9 cellular contexts compared by ENCODE assay signal in genomic region chr4:3384771-3385701, GRCh38. TPM values are rescaled to one million over a fixed set of nuclear protein-coding genes. Genes with fewer than 3 reads are reported as not detected.
DNase-seq lines count a peak whose midpoint lies in the region; ATAC-seq and TF ChIP-seq lines count a peak whose summit lies in the region.
"Had no signal": no experiment of that assay in that cellular context is flagged by ENCODE, and none has a peak within 500 bp of the region (broad histone marks: within the 10 kb centered on the region; RNA-seq: fewer than 3 reads in every experiment).

No MANE protein-coding gene starts in this region.

- peaks cover 17 to 32% of the 10 kb centered on the region in 2 donors for H3K4me1 ChIP-seq in duodenal mucosa (ENCODE audit: control insufficient read depth in 1 of 2, insufficient read depth in 2 of 2, low read length in 2 of 2)
- H3K4me1 ChIP-seq in mononuclear cell (ENCODE audit: insufficient read depth, low read length): peaks cover 55% of the 10 kb centered on the region
- peaks cover 7 to 22% of the 10 kb centered on the region in 2 donors for H3K4me1 ChIP-seq in thyroid gland

- peaks cover 12% of the 10 kb centered on the region for H3K4me1 Mint-ChIP-seq in activated CD4-positive, alpha-beta T cell treated with anti-CD3 and anti-CD28 coated beads, Interleukin-2, amount 10 ng/mL, durations not matched to agents 24 days and 14 days

- TF ChIP-seq CTCF in thyroid gland (IDR thresholded peaks at IDR 0.05): no peak

- H3K36me3 ChIP-seq in duodenal mucosa (ENCODE audit: control insufficient read depth in 1 of 2, insufficient read depth in 2 of 2, low read length in 2 of 2): peaks cover 0 to 3% of the 10 kb centered on the region in 2 donors
- H3K36me3 ChIP-seq in thyroid gland: no peaks in the 10 kb centered on the region

- H3K27ac Mint-ChIP-seq in activated CD4-positive, alpha-beta T cell treated with anti-CD3 and anti-CD28 coated beads, Interleukin-2, amount 10 ng/mL, durations not matched to agents 24 days and 14 days: peak overlapping the region; percentile 74

- H3K27ac ChIP-seq in duodenal mucosa (ENCODE audit: low read depth, low read length): peak overlapping the region; percentile 78
- H3K27ac ChIP-seq in thyroid gland: peak overlapping the region in 2 of 3 donors; percentile 10 to 34
- H3K27ac ChIP-seq: KMS-11 had no signal

- H3K9me3 Mint-ChIP-seq in activated CD4-positive, alpha-beta T cell treated with anti-CD3 and anti-CD28 coated beads, Interleukin-2, amount 10 ng/mL, durations not matched to agents 24 days and 14 days: peaks cover 9% of the 10 kb centered on the region

- DNase-seq in activated CD4-positive, alpha-beta T cell treated with anti-CD3 and anti-CD28 coated beads, Interleukin-2, amount 10 ng/mL, durations not matched to agents 24 days and 14 days: no peak
- DNase-seq in activated CD4-positive, alpha-beta T cell treated with anti-CD3 and anti-CD28 coated beads for 4 hours: no peak
- peak in 1 of 2 donors; percentile 21 for DNase-seq in thyroid gland
- DNase-seq in NCI-H187 treated with DMSO at 0.1 percent for 48 hours (lab: John Stamatoyannopoulos, UW): no peak
- DNase-seq in SHP77 treated with DMSO at 0.1 percent for 48 hours (lab: John Stamatoyannopoulos, UW): no peak

- H3K4me3 ChIP-seq in duodenal mucosa (ENCODE audit: low read depth in 1 of 2, low read length in 2 of 2) (peak overlapping the region; percentile 53 to 62), mononuclear cell (ENCODE audit: low read length) (peak overlapping the region; percentile 23), thyroid gland (replicated peaks in 1 of 3) (no peak overlapping the region)

- ATAC-seq in HG02642 (IDR thresholded peaks at IDR 0.05; ENCODE audit: poor library complexity, unreplicated experiment): no peak

- WGBS in thyroid gland, 2 donors: 78 to 83% methylated on average over 34 to 35 of the region's 35 CpGs

- no peak for TF ChIP-seq POLR2A in thyroid gland (IDR thresholded peaks at IDR 0.05)

- intact Hi-C loops in activated CD4-positive, alpha-beta T cell treated with anti-CD3 and anti-CD28 coated beads, Interleukin-2, amount 10 ng/mL, durations not matched to agents 24 days and 14 days (cut with micrococcal nuclease): no loop called here
- intact Hi-C loops in thyroid gland (cut with DNase I): no loop called here

- H3K36me3 Mint-ChIP-seq in activated CD4-positive, alpha-beta T cell treated with anti-CD3 and anti-CD28 coated beads, Interleukin-2, amount 10 ng/mL, durations not matched to agents 24 days and 14 days (ENCODE audit: low read depth): no peaks in the 10 kb centered on the region

- H3K27me3 Mint-ChIP-seq in activated CD4-positive, alpha-beta T cell treated with anti-CD3 and anti-CD28 coated beads, Interleukin-2, amount 10 ng/mL, durations not matched to agents 24 days and 14 days: peaks cover 6% of the 10 kb centered on the region

- H3K9me3 ChIP-seq in duodenal mucosa (ENCODE audit: control insufficient read depth in 1 of 2, low read length in 2 of 2): peaks cover 7 to 14% of the 10 kb centered on the region in 2 donors
- no peaks in the 10 kb centered on the region for H3K9me3 ChIP-seq in mononuclear cell (ENCODE audit: low read depth, low read length)
- no peaks in the 10 kb centered on the region for H3K9me3 ChIP-seq in thyroid gland

- no peak overlapping the region for H3K4me3 Mint-ChIP-seq in activated CD4-positive, alpha-beta T cell treated with anti-CD3 and anti-CD28 coated beads, Interleukin-2, amount 10 ng/mL, durations not matched to agents 24 days and 14 days

- H3K27me3 ChIP-seq in duodenal mucosa (ENCODE audit: control insufficient read depth in 1 of 2, insufficient read depth in 2 of 2, low read length in 2 of 2): no peaks in the 10 kb centered on the region
- no peaks in the 10 kb centered on the region for H3K27me3 ChIP-seq in mononuclear cell (ENCODE audit: insufficient read depth, low read length)
- no peaks in the 10 kb centered on the region for H3K27me3 ChIP-seq in thyroid gland

- H3K9ac ChIP-seq in duodenal mucosa (ENCODE audit: low read depth in 1 of 2, low read length in 2 of 2): peak overlapping the region; percentile 30 to 56
- H3K9ac ChIP-seq: KMS-11 had no signal

RNA-seq across cellular contexts. Expression of gene HGFAC, which starts 56.7 kb away (rescaled TPM):
- not detected in 2 replicates for total RNA-seq in activated CD4-positive, alpha-beta T cell treated with anti-CD3 and anti-CD28 coated beads, Interleukin-2, amount 10 ng/mL, durations not matched to agents 24 days and 14 days
- total RNA-seq in mononuclear cell (not detected), thyroid gland (under 1 TPM in 1 of 4 donors, not detected in 3; 0.54 TPM)

Comparison
In these comparisons a context has a peak if more than half of its experiments do, and no peak if none do; other contexts are left out.
1. H3K4me3 ChIP-seq: peak in duodenal mucosa (2 of 2) and mononuclear cell (single experiment); none in thyroid gland (0 of 3).